In genomic region chr5:125412561-125413535, GRCh38 we compare ENCODE assay signal across 8 cellular contexts.
DNase-seq lines count a peak whose midpoint lies in the region; ATAC-seq and TF ChIP-seq lines count a peak whose summit lies in the region.

No MANE protein-coding gene starts in this region.

- peak; percentile 30; the same call in 1 of the 2 replicates for TF ChIP-seq CTCF in LNCAP (IDR thresholded peaks at IDR 0.05)
- TF ChIP-seq CTCF in fibroblast of mammary gland (conservative IDR thresholded peaks at IDR 0.05; ENCODE audit: control insufficient read depth, insufficient read depth, low read depth, low read length), result peak; percentile 30

- H3K4me3 ChIP-seq in SJSA1, result peak overlapping the region; percentile 7
- H3K4me3 ChIP-seq in fibroblast of mammary gland (ENCODE audit: control insufficient read depth, low read depth, low read length), result no peak overlapping the region
- H3K4me3 ChIP-seq in muscle layer of colon (ENCODE audit: low read depth in 1 of 2, low read length in 2 of 2), result no peak overlapping the region

- peak overlapping the region; percentile 6 for H3K9ac ChIP-seq in muscle layer of colon (ENCODE audit: low read length)

- H3K27me3 Mint-ChIP-seq in immature natural killer cell (ENCODE audit: low read depth in 3 of 3), result peaks cover 0 to 2% (median 0%) of the 10 kb centered on the region in 3 donors

- H3K9me3 ChIP-seq in SJSA1 (replicated peaks) (no peaks in the 10 kb centered on the region), muscle layer of colon (ENCODE audit: low read length) (no peaks in the 10 kb centered on the region)

- DNase-seq in Ammon's horn (ENCODE audit: low spot score) (peak; percentile 96), SJSA1 (ENCODE audit: low read depth in 1 of 2, low spot score in 2 of 2) (peak; percentile 78 to 83), fibroblast of mammary gland (ENCODE audit: low read depth) (peak; percentile 80), immature natural killer cell (no peak)

- no peaks in the 10 kb centered on the region for H3K9me3 Mint-ChIP-seq in immature natural killer cell

- no peak overlapping the region for H3K27ac Mint-ChIP-seq in immature natural killer cell

- H3K4me1 ChIP-seq in SJSA1 (replicated peaks), result peaks cover 56% of the 10 kb centered on the region
- H3K4me1 ChIP-seq in muscle layer of colon (ENCODE audit: insufficient read depth, low read length), result peaks cover 62% of the 10 kb centered on the region

- peak overlapping the region; percentile 98 for H3K27ac ChIP-seq in SJSA1
- H3K27ac ChIP-seq in muscle layer of colon (ENCODE audit: low read depth, low read length), result peak overlapping the region; percentile 76

- H3K4me3 Mint-ChIP-seq in immature natural killer cell, result no peak overlapping the region

- ATAC-seq in GM21576 (IDR thresholded peaks at IDR 0.05; ENCODE audit: unreplicated experiment), result peak; percentile 22
- no peak for ATAC-seq in GM19035 (IDR thresholded peaks at IDR 0.05; ENCODE audit: unreplicated experiment)

- no peaks in the 10 kb centered on the region for H3K36me3 Mint-ChIP-seq in immature natural killer cell

- H3K27me3 ChIP-seq in SJSA1 (replicated peaks) (no peaks in the 10 kb centered on the region), muscle layer of colon (ENCODE audit: control insufficient read depth in 1 of 2, insufficient read depth in 2 of 2, low read length in 2 of 2) (no peaks in the 10 kb centered on the region)

- no peaks in the 10 kb centered on the region for H3K36me3 ChIP-seq in SJSA1
- H3K36me3 ChIP-seq in muscle layer of colon (ENCODE audit: insufficient read depth, low read length), result no peaks in the 10 kb centered on the region

- H3K4me1 Mint-ChIP-seq in immature natural killer cell, result peaks cover 0 to 7% of the 10 kb centered on the region in 2 donors

Comparison
In these comparisons a context has a peak if more than half of its experiments do, and no peak if none do; other contexts are left out.
1. DNase-seq: peak in Ammon's horn (single experiment), SJSA1 (2 of 2) and fibroblast of mammary gland (single experiment); none in immature natural killer cell (0 of 3).